Comparison of ENCODE assay signal across 16 cellular contexts in the genomic region with DNA sequence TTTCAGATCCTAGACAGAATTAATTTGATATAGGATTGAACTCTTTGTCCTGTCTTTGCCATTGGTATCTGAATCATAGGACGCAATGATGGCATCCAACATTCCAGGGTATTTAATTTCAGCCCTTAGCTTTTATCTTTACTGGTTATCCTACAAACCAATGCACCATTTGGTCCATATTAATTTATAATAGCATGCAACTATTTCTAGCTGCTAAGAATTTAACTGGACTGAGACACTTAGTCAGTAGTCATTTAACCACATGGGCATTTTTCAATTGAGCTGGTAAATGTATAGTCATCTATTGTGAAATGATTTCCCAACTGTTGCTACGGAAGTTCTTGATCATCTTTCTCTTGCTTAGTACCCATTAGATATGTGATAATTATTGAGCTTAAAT.
DNase-seq lines count a peak whose midpoint lies in the region; ATAC-seq, FAIRE-seq and TF ChIP-seq lines count a peak whose summit lies in the region.
"Had no signal": no experiment of that assay in that cellular context is flagged by ENCODE, and none has a peak within 500 bp of the region (broad histone marks: within the 10 kb centered on the region; RNA-seq: fewer than 3 reads in every experiment).

No MANE protein-coding gene starts in this region.

- H2AK5ac ChIP-seq in H9 (ENCODE audit: insufficient read length, low read length), result no peak overlapping the region

- no peak overlapping the region for H4K91ac ChIP-seq in H9 (ENCODE audit: insufficient read length, low read depth, low read length)

- TF ChIP-seq EP300 in K562 (IDR thresholded peaks at IDR 0.05; ENCODE audit: low read length), result no peak

- in situ Hi-C loops in K562 (cut with MboI), result no loop called here

- no peak for TF ChIP-seq RAD21 in K562 (CRISPR knock-in tag; conservative IDR thresholded peaks at IDR 0.05 in 1 of 2, IDR thresholded peaks at IDR 0.05 in 1 of 2)

- no peaks in the 10 kb centered on the region for H3K36me3 Mint-ChIP-seq in H9 (ENCODE audit: insufficient read depth in 1 of 3, low read depth in 3 of 3)

- DNase-seq in CD1c-positive myeloid dendritic cell (ENCODE audit: extremely low spot score), result peak; percentile 83
- DNase-seq in MV-4-11 (lab: John Stamatoyannopoulos, UW), result peak; percentile 88
- no peak for DNase-seq in K562 (ENCODE audit: extremely low read depth in 1 of 4, low spot score in 3 of 4)
- DNase-seq in NCI-H524 (lab: John Stamatoyannopoulos, UW), result no peak
- no peak for DNase-seq in H9
- DNase-seq in activated CD4-positive, alpha-beta T cell treated with anti-CD3 and anti-CD28 coated beads for 48 hours, result no peak
- DNase-seq in 8988T, result no peak
- DNase-seq: activated CD4-positive, alpha-beta T cell treated with anti-CD3 and anti-CD28 coated beads for 4 hours; activated T-cell treated with anti-CD3 and anti-CD28 coated beads, Interleukin-2, amount 50 U/mL, for 1 hour; aorta; C1 segment of cervical spinal cord; posterior cingulate gyrus had no signal

- H3K9me1 ChIP-seq in K562 (ENCODE audit: control insufficient read depth, insufficient read depth, low read length), result no peaks in the 10 kb centered on the region

- H3K9me3 ChIP-seq in K562 (replicated peaks; ENCODE audit: control insufficient read depth, insufficient read depth, low read depth, low read length) (no peaks in the 10 kb centered on the region), neutrophil (no peaks in the 10 kb centered on the region), H9 (ENCODE audit: control insufficient read depth, low read depth, low read length) (no peaks in the 10 kb centered on the region)

- no peaks in the 10 kb centered on the region for H3K23me2 ChIP-seq in H9 (ENCODE audit: insufficient read length, low read depth, low read length, poor library complexity, severe bottlenecking)

- no peak for FAIRE-seq in K562 (lab: Jason Lieb, UNC)
- FAIRE-seq: H1, islet of Langerhans had no signal

- 95% methylated on average over 2 of the region's 2 CpGs for WGBS in K562 (ENCODE audit: insufficient coverage, low coverage, missing lambda C conversion rate)
- no CpG with 5 or more reads among the region's 2 CpGs for WGBS in H9 (ENCODE audit: extremely low coverage, insufficient read length, low lambda C conversion rate)

- H2BK20ac ChIP-seq in H9 (ENCODE audit: low read depth, low read length, poor library complexity, severe bottlenecking), result no peak overlapping the region

- no peak overlapping the region for H3K14ac ChIP-seq in H9 (ENCODE audit: insufficient read depth, low read length)

- intact Hi-C loops in K562 (cut with micrococcal nuclease), result no loop called here

- H3K18ac ChIP-seq in H9 (ENCODE audit: insufficient read length, low read depth, low read length), result no peak overlapping the region

- H3K79me2 ChIP-seq in K562 (ENCODE audit: control insufficient read depth, insufficient read depth, low read length) (no peaks in the 10 kb centered on the region), H9 (ENCODE audit: insufficient read depth, low read length) (no peaks in the 10 kb centered on the region)

- H3K4me1 Mint-ChIP-seq in H9, result peaks cover 6 to 7% of the 10 kb centered on the region in 2 experiments

- no peak overlapping the region for H2BK12ac ChIP-seq in H9 (ENCODE audit: insufficient read length, low read depth, low read length)

- H4K8ac ChIP-seq in H9 (replicated peaks; ENCODE audit: insufficient read length, low read depth, low read length), result no peak overlapping the region

- H3K27me3 Mint-ChIP-seq in H9 (ENCODE audit: low read depth), result peaks cover 5% of the 10 kb centered on the region; the same call in 1 of the 2 replicates

- no peak overlapping the region for H4K5ac ChIP-seq in H9 (ENCODE audit: insufficient read length, low read depth, low read length)

- H3K9me3 Mint-ChIP-seq in H9, result peaks cover 0 to 2% of the 10 kb centered on the region in 2 experiments; a peak in 2 of 5 replicates

- H3T11ph ChIP-seq in H9 (ENCODE audit: low read length), result no peak overlapping the region

- H2AFZ ChIP-seq in K562 (ENCODE audit: low read depth, low read length) (peak overlapping the region; percentile 89; the same call in 1 of the 2 replicates), H9 (ENCODE audit: low read length) (no peak overlapping the region)

- H4K20me1 ChIP-seq in K562 (replicated peaks; ENCODE audit: control insufficient read depth, insufficient read depth, low read length), result no peaks in the 10 kb centered on the region
- H4K20me1 ChIP-seq in H9 (ENCODE audit: control insufficient read depth, insufficient read depth, insufficient read length), result no peaks in the 10 kb centered on the region

- BruUV-seq in K562 (replicated peaks; lab: Mats Ljungman, UMichigan), result no TSS peak

- CTCF ChIA-PET in K562 (lab: Yijun Ruan, JAX; ENCODE audit: low intra/inter-chr PET ratio), result no interaction called here

- H3K79me1 ChIP-seq in H9 (ENCODE audit: insufficient read depth, low read depth, low read length, poor library complexity, severe bottlenecking), result no peaks in the 10 kb centered on the region

- no peak overlapping the region for H2BK15ac ChIP-seq in H9 (ENCODE audit: low read depth, low read length)

- no peak overlapping the region for H3K27ac Mint-ChIP-seq in H9
- H3K27ac Mint-ChIP-seq: T-helper 1 cell treated with Interleukin-12 subunit alpha and Interleukin-12 subunit beta and Interleukin-4 antibody, amounts not matched to agents 30 μg/mL and 1 μg/mL, for 36 hours had no signal

- H3K27ac ChIP-seq in K562 (ENCODE audit: extremely low read depth, low read depth, low read length) (no peak overlapping the region), neutrophil (peak overlapping the region; percentile 70), H9 (ENCODE audit: insufficient read length, low read depth, low read length) (no peak overlapping the region)

- TF ChIP-seq POLR2A in K562 (conservative IDR thresholded peaks at IDR 0.05), result no peak

- TF ChIP-seq CTCF in K562 (IDR thresholded peaks at IDR 0.05 in 2 of 3, conservative IDR thresholded peaks at IDR 0.05 in 1 of 3; ENCODE audit: insufficient read depth in 2 of 3, low read depth in 1 of 3, low read length in 3 of 3) (no peak), neutrophil (IDR thresholded peaks at IDR 0.05) (no peak), H9 (conservative IDR thresholded peaks at IDR 0.05) (no peak)

- H3K9ac ChIP-seq in K562 (ENCODE audit: insufficient read depth in 1 of 2, low read depth in 2 of 2, low read length in 2 of 2), result no peak overlapping the region
- no peak overlapping the region for H3K9ac ChIP-seq in H9 (ENCODE audit: extremely low read depth, insufficient read length, low read length)

- no peak overlapping the region for H3K23ac ChIP-seq in H9 (ENCODE audit: insufficient read length, low read depth, low read length)

- H2BK120ac ChIP-seq in H9 (ENCODE audit: low read depth, low read length, poor library complexity, severe bottlenecking), result no peak overlapping the region

- H3K56ac ChIP-seq in H9 (ENCODE audit: insufficient read length, low read depth, low read length), result no peak overlapping the region

- H3K4me3 ChIP-seq in K562, result no peak overlapping the region
- H3K4me3 ChIP-seq in neutrophil (ENCODE audit: low read depth in 1 of 2, low read length in 1 of 2), result no peak overlapping the region

- POLR2A ChIA-PET in K562 (lab: Yijun Ruan, JAX), result interaction anchor here (0.8 to 1.6 kb wide), 3 partner anchors 11 to 150 kb away, joined by 3 to 4 read pairs (median 3); no protein-coding TSS in a partner anchor

- H3K36me3 ChIP-seq in K562 (ENCODE audit: control insufficient read depth, insufficient read depth, low read length), result no peaks in the 10 kb centered on the region
- no peaks in the 10 kb centered on the region for H3K36me3 ChIP-seq in neutrophil

- no peak overlapping the region for H3K4me3 Mint-ChIP-seq in H9
- H3K4me3 Mint-ChIP-seq: T-helper 1 cell treated with Interleukin-12 subunit alpha and Interleukin-12 subunit beta and Interleukin-4 antibody, amounts not matched to agents 30 μg/mL and 1 μg/mL, for 36 hours had no signal

- H3K4me1 ChIP-seq in K562 (replicated peaks in 1 of 2; ENCODE audit: control insufficient read depth in 2 of 2, insufficient read depth in 2 of 2, low read length in 2 of 2) (peaks cover 21 to 80% of the 10 kb centered on the region in 2 experiments), neutrophil (ENCODE audit: control insufficient read depth in 1 of 2, insufficient read depth in 1 of 2, low read depth in 1 of 2, low read length in 1 of 2) (peaks cover 70 to 80% of the 10 kb centered on the region in 2 experiments), H9 (ENCODE audit: insufficient read depth, low read length) (no peaks in the 10 kb centered on the region)

- no peak overlapping the region for H3K4ac ChIP-seq in H9 (ENCODE audit: low read depth, low read length)

- ATAC-seq in K562, result no peak

- H3K4me2 ChIP-seq in K562 (ENCODE audit: insufficient read depth, low read length) (no peak overlapping the region), H9 (ENCODE audit: insufficient read depth, insufficient read length, low read length) (no peak overlapping the region)

- no peak overlapping the region for H2BK5ac ChIP-seq in H9 (ENCODE audit: insufficient read length, low read length)

- no peaks in the 10 kb centered on the region for H3K27me3 ChIP-seq in K562 (ENCODE audit: control insufficient read depth in 2 of 2, insufficient read depth in 2 of 2, low read length in 2 of 2)
- no peaks in the 10 kb centered on the region for H3K27me3 ChIP-seq in neutrophil
- H3K27me3 ChIP-seq in H9 (ENCODE audit: insufficient read depth, low read length), result no peaks in the 10 kb centered on the region

TF ChIP-seq in K562, 482 proteins besides CTCF, POLR2A, EP300 and RAD21 (continues in another document):
- no peak for TF ChIP-seq IFI16 (CRISPR knock-in tag; IDR thresholded peaks at IDR 0.05)
- no peak for TF ChIP-seq ILF3 (IDR thresholded peaks at IDR 0.05; ENCODE audit: borderline replicate concordance)
- TF ChIP-seq RBM14 (IDR thresholded peaks at IDR 0.05; ENCODE audit: borderline replicate concordance, insufficient read depth, low read depth, low read length), result no peak
- TF ChIP-seq SPI1 (IDR thresholded peaks at IDR 0.05; ENCODE audit: borderline replicate concordance, low read depth, low read length), result no peak
- peak; percentile 43; the same call in 1 of the 2 replicates for TF ChIP-seq CEBPB (tag; IDR thresholded peaks at IDR 0.05)
- no peak for TF ChIP-seq ELF1 (tag; IDR thresholded peaks at IDR 0.05)
- no peak for TF ChIP-seq NFATC3 (IDR thresholded peaks at IDR 0.05)
- TF ChIP-seq CEBPG (CRISPR knock-in tag; IDR thresholded peaks at IDR 0.05), result no peak
- TF ChIP-seq CEBPG (tag; conservative IDR thresholded peaks at IDR 0.05 in 1 of 2, IDR thresholded peaks at IDR 0.05 in 1 of 2), result peak; percentile 19 to 53; a peak in 1 of 4 replicates

Comparison
In these comparisons a context has a peak if more than half of its experiments do, and no peak if none do; other contexts are left out.
1. DNase-seq: peak in CD1c-positive myeloid dendritic cell (single experiment) and MV-4-11 (single experiment); none in K562 (0 of 4), NCI-H524 (0 of 2), H9 (single experiment), activated CD4-positive, alpha-beta T cell treated with anti-CD3 and anti-CD28 coated beads for 48 hours (single experiment) and 8988T (single experiment).